1 cellular context compared by ENCODE assay signal in genomic region chr11:105610796-105611361, GRCh38.
TF ChIP-seq lines count a peak whose summit lies in the region.

No MANE protein-coding gene starts in this region.

TF ChIP-seq in GM23338, 12 proteins besides CTCF, POLR2A, EP300 and RAD21 (continued from another document):
- TF ChIP-seq REST (IDR thresholded peaks at IDR 0.05; ENCODE audit: unreplicated experiment): no peak
- no peak for TF ChIP-seq EZH2 (IDR thresholded peaks at IDR 0.05; ENCODE audit: low read depth, unreplicated experiment)
- no peak for TF ChIP-seq ZNF114 (CRISPR knock-in tag; IDR thresholded peaks at IDR 0.05)
- no peak for TF ChIP-seq ETS1 (IDR thresholded peaks at IDR 0.05)
- TF ChIP-seq JUNB (IDR thresholded peaks at IDR 0.05; ENCODE audit: unreplicated experiment): no peak
- TF ChIP-seq NANOG (IDR thresholded peaks at IDR 0.05; ENCODE audit: borderline replicate concordance): no peak
- no peak for TF ChIP-seq EZH2phosphoT487 (IDR thresholded peaks at IDR 0.05; ENCODE audit: unreplicated experiment)
- TF ChIP-seq ZNF331 (CRISPR knock-in tag; IDR thresholded peaks at IDR 0.05; ENCODE audit: low read depth): no peak
- TF ChIP-seq STAT1 (IDR thresholded peaks at IDR 0.05; ENCODE audit: unreplicated experiment): no peak
